In genomic region chr20:44403194-44404112, GRCh38 we compare ENCODE assay signal across 21 cellular contexts. TPM values are rescaled to one million over a fixed set of nuclear protein-coding genes. Genes with fewer than 3 reads are reported as not detected.
DNase-seq lines count a peak whose midpoint lies in the region; ATAC-seq, FAIRE-seq and TF ChIP-seq lines count a peak whose summit lies in the region.
"Had no signal": no experiment of that assay in that cellular context is flagged by ENCODE, and none has a peak within 500 bp of the region (broad histone marks: within the 10 kb centered on the region; RNA-seq: fewer than 3 reads in every experiment).

No MANE protein-coding gene starts in this region.

- no peaks in the 10 kb centered on the region for H3K27me3 ChIP-seq in duodenal mucosa (ENCODE audit: control insufficient read depth in 1 of 2, insufficient read depth in 2 of 2, low read length in 2 of 2)
- H3K27me3 ChIP-seq in right lobe of liver: no peaks in the 10 kb centered on the region
- no peaks in the 10 kb centered on the region for H3K27me3 ChIP-seq in rectal smooth muscle tissue (ENCODE audit: control insufficient read depth, insufficient read depth, low read length)
- no peaks in the 10 kb centered on the region for H3K27me3 ChIP-seq in HAP-1 (ENCODE audit: low read depth)

- H3K9ac ChIP-seq in duodenal mucosa (ENCODE audit: low read depth in 1 of 2, low read length in 2 of 2) (peak overlapping the region; percentile 94 to 99), rectal smooth muscle tissue (ENCODE audit: low read length) (no peak overlapping the region)

- no peak for ATAC-seq in A549
- ATAC-seq in right lobe of liver: no peak
- no peak for ATAC-seq in activated CD8-positive, alpha-beta memory T cell treated with anti-CD3 and anti-CD28 coated beads, Interleukin-2, amount 10 ng/mL, durations not matched to agents 7 days and 5 days
- ATAC-seq in HG03571 (IDR thresholded peaks at IDR 0.05; ENCODE audit: unreplicated experiment): no peak
- ATAC-seq: PC-3 had no signal

- WGBS in A549 (ENCODE audit: missing lambda C conversion rate): 85% methylated on average over 7 of the region's 11 CpGs
- 32% methylated on average over 3 of the region's 11 CpGs for WGBS in right lobe of liver (ENCODE audit: insufficient coverage, low coverage, low lambda C conversion rate, missing lambda C conversion rate)

- no peaks in the 10 kb centered on the region for H3K4me1 Mint-ChIP-seq in activated CD8-positive, alpha-beta memory T cell treated with anti-CD3 and anti-CD28 coated beads, Interleukin-2, amount 10 ng/mL, durations not matched to agents 7 days and 5 days
- H3K4me1 Mint-ChIP-seq: CD14-positive monocyte had no signal

- no peak for TF ChIP-seq POLR2A in A549 (IDR thresholded peaks at IDR 0.05; ENCODE audit: low read length)
- no peak for TF ChIP-seq POLR2A in right lobe of liver (IDR thresholded peaks at IDR 0.05)

- POLR2A ChIA-PET in A549 (lab: Yijun Ruan, JAX): no interaction called here

- H3K9me3 Mint-ChIP-seq in activated CD8-positive, alpha-beta memory T cell treated with anti-CD3 and anti-CD28 coated beads, Interleukin-2, amount 10 ng/mL, durations not matched to agents 7 days and 5 days (ENCODE audit: low read depth): peaks cover 4% of the 10 kb centered on the region

- H3K27ac ChIP-seq in A549 (peak overlapping the region; percentile 75 to 86; a peak in 5 of 6 replicates), duodenal mucosa (ENCODE audit: low read depth, low read length) (peak overlapping the region; percentile 90), right lobe of liver (peak overlapping the region; percentile 77 to 96 (median 86)), rectal smooth muscle tissue (ENCODE audit: low read depth, low read length) (no peak overlapping the region)
- H3K27ac ChIP-seq: 22Rv1, RWPE1 had no signal

- DNase-seq in A549 (ENCODE audit: low read depth in 1 of 2, low spot score in 1 of 2) (no peak), right lobe of liver (no peak), HAP-1 (ENCODE audit: low spot score in 2 of 2) (no peak), GM19238 (ENCODE audit: insufficient read length, low spot score) (no peak)
- DNase-seq in activated CD8-positive, alpha-beta memory T cell treated with anti-CD3 and anti-CD28 coated beads, Interleukin-2, amount 10 ng/mL, durations not matched to agents 7 days and 5 days: no peak
- DNase-seq: DMS79 treated with DMSO at 0.1 percent for 48 hours, HCEC 1CT, IMR-90, Karpas-422, NCI-H1417 treated with DMSO at 0.1 percent for 48 hours, NCI-H187 treated with DMSO at 0.1 percent for 48 hours, NCI-H526, PC-3 had no signal

- in situ Hi-C loops in HAP-1 (cut with MboI; ENCODE audit: low sequenced_read_pairs): no loop called here

- H3K27me3 Mint-ChIP-seq in activated CD8-positive, alpha-beta memory T cell treated with anti-CD3 and anti-CD28 coated beads, Interleukin-2, amount 10 ng/mL, durations not matched to agents 7 days and 5 days: peaks cover 6% of the 10 kb centered on the region

- H3K4me3 ChIP-seq in A549: no peak overlapping the region
- H3K4me3 ChIP-seq in duodenal mucosa (ENCODE audit: low read depth in 1 of 2, low read length in 2 of 2): peak overlapping the region; percentile 84 to 96
- peak overlapping the region; percentile 62 to 96 (median 77) for H3K4me3 ChIP-seq in right lobe of liver
- H3K4me3 ChIP-seq in rectal smooth muscle tissue (ENCODE audit: low read length): peak overlapping the region; percentile 46
- H3K4me3 ChIP-seq in HAP-1: no peak overlapping the region

- TF ChIP-seq RAD21 in A549 (conservative IDR thresholded peaks at IDR 0.05 in 1 of 2, IDR thresholded peaks at IDR 0.05 in 1 of 2): no peak

- H3K36me3 Mint-ChIP-seq in activated CD8-positive, alpha-beta memory T cell treated with anti-CD3 and anti-CD28 coated beads, Interleukin-2, amount 10 ng/mL, durations not matched to agents 7 days and 5 days: peaks cover 2% of the 10 kb centered on the region
- H3K36me3 Mint-ChIP-seq: CD14-positive monocyte had no signal

- peaks cover 10 to 23% of the 10 kb centered on the region in 2 donors for H3K36me3 ChIP-seq in duodenal mucosa (ENCODE audit: control insufficient read depth in 1 of 2, insufficient read depth in 2 of 2, low read length in 2 of 2)
- H3K36me3 ChIP-seq in right lobe of liver: peaks cover 0 to 48% (median 21%) of the 10 kb centered on the region in 4 donors
- H3K36me3 ChIP-seq in rectal smooth muscle tissue (ENCODE audit: control insufficient read depth, insufficient read depth, low read length): no peaks in the 10 kb centered on the region
- no peaks in the 10 kb centered on the region for H3K36me3 ChIP-seq in HAP-1 (replicated peaks)

- CTCF ChIA-PET in A549 (lab: Yijun Ruan, JAX): interaction anchor here (1.2 to 1.7 kb wide), 2 partner anchors 15 to 57 kb away, joined by 3 to 7 read pairs; no protein-coding TSS in a partner anchor
- CTCF ChIA-PET in activated CD8-positive, alpha-beta memory T cell treated with anti-CD3 and anti-CD28 coated beads, Interleukin-2, amount 10 ng/mL, durations not matched to agents 7 days and 5 days (lab: Charles Lee): no interaction called here

- H3K9me3 ChIP-seq in A549 (no peaks in the 10 kb centered on the region), duodenal mucosa (ENCODE audit: control insufficient read depth in 1 of 2, low read length in 2 of 2) (no peaks in the 10 kb centered on the region), right lobe of liver (no peaks in the 10 kb centered on the region), HAP-1 (no peaks in the 10 kb centered on the region)

- TF ChIP-seq CTCF in A549 (IDR thresholded peaks at IDR 0.05): no peak
- TF ChIP-seq CTCF in right lobe of liver (IDR thresholded peaks at IDR 0.05): no peak

- no peak overlapping the region for H3K4me3 Mint-ChIP-seq in activated CD8-positive, alpha-beta memory T cell treated with anti-CD3 and anti-CD28 coated beads, Interleukin-2, amount 10 ng/mL, durations not matched to agents 7 days and 5 days
- H3K4me3 Mint-ChIP-seq: CD14-positive monocyte had no signal

- peaks cover 69% of the 10 kb centered on the region for H3K4me1 ChIP-seq in A549
- peaks cover 47 to 57% of the 10 kb centered on the region in 2 donors for H3K4me1 ChIP-seq in duodenal mucosa (ENCODE audit: control insufficient read depth in 1 of 2, insufficient read depth in 2 of 2, low read length in 2 of 2)
- H3K4me1 ChIP-seq in right lobe of liver: peaks cover 0 to 58% (median 11%) of the 10 kb centered on the region in 4 donors
- no peaks in the 10 kb centered on the region for H3K4me1 ChIP-seq in rectal smooth muscle tissue (ENCODE audit: control insufficient read depth, insufficient read depth, low read length)
- no peaks in the 10 kb centered on the region for H3K4me1 ChIP-seq in HAP-1

- TF ChIP-seq EP300 in A549 (IDR thresholded peaks at IDR 0.05): no peak

- H3K4me2 ChIP-seq in A549: peak overlapping the region; percentile 76

- no peak overlapping the region for H3K27ac Mint-ChIP-seq in activated CD8-positive, alpha-beta memory T cell treated with anti-CD3 and anti-CD28 coated beads, Interleukin-2, amount 10 ng/mL, durations not matched to agents 7 days and 5 days
- H3K27ac Mint-ChIP-seq: CD14-positive monocyte had no signal

- intact Hi-C loops in right lobe of liver (cut with DNase I): loop anchor here in 1 of 2 donors (10.0 kb wide), 1 partner anchor 51 kb away; no protein-coding TSS in a partner anchor

- FAIRE-seq in A549 (lab: Jason Lieb, UNC): no peak

TF ChIP-seq in A549, 52 proteins besides CTCF, POLR2A, EP300 and RAD21 (continues in another document):
- TF ChIP-seq, protein P1, sequence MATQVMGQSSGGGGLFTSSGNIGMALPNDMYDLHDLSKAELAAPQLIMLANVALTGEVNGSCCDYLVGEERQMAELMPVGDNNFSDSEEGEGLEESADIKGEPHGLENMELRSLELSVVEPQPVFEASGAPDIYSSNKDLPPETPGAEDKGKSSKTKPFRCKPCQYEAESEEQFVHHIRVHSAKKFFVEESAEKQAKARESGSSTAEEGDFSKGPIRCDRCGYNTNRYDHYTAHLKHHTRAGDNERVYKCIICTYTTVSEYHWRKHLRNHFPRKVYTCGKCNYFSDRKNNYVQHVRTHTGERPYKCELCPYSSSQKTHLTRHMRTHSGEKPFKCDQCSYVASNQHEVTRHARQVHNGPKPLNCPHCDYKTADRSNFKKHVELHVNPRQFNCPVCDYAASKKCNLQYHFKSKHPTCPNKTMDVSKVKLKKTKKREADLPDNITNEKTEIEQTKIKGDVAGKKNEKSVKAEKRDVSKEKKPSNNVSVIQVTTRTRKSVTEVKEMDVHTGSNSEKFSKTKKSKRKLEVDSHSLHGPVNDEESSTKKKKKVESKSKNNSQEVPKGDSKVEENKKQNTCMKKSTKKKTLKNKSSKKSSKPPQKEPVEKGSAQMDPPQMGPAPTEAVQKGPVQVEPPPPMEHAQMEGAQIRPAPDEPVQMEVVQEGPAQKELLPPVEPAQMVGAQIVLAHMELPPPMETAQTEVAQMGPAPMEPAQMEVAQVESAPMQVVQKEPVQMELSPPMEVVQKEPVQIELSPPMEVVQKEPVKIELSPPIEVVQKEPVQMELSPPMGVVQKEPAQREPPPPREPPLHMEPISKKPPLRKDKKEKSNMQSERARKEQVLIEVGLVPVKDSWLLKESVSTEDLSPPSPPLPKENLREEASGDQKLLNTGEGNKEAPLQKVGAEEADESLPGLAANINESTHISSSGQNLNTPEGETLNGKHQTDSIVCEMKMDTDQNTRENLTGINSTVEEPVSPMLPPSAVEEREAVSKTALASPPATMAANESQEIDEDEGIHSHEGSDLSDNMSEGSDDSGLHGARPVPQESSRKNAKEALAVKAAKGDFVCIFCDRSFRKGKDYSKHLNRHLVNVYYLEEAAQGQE (IDR thresholded peaks at IDR 0.05): no peak
- TF ChIP-seq BHLHE40 (IDR thresholded peaks at IDR 0.05; ENCODE audit: low read depth, low read length) (no peak), GATA3 (IDR thresholded peaks at IDR 0.05; ENCODE audit: borderline replicate concordance) (no peak), HDAC2 (IDR thresholded peaks at IDR 0.05) (no peak)
- TF ChIP-seq, protein P2, sequence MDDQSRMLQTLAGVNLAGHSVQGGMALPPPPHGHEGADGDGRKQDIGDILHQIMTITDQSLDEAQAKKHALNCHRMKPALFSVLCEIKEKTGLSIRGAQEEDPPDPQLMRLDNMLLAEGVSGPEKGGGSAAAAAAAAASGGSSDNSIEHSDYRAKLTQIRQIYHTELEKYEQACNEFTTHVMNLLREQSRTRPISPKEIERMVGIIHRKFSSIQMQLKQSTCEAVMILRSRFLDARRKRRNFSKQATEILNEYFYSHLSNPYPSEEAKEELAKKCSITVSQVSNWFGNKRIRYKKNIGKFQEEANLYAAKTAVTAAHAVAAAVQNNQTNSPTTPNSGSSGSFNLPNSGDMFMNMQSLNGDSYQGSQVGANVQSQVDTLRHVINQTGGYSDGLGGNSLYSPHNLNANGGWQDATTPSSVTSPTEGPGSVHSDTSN (IDR thresholded peaks at IDR 0.05): no peak

RNA-seq across cellular contexts. Expression of gene HNF4A, which starts 48.0 kb away (rescaled TPM):
- polyA plus RNA-seq in A549 (2011; rRNA removed): 20.0 and 23.0 TPM in 2 replicates
- 16.7 and 23.8 TPM in 2 replicates for polyA plus RNA-seq in A549 (2012; cell fraction: cytosol; rRNA removed)
- polyA plus RNA-seq in A549 (2012; cell fraction: nucleus; rRNA removed): 26.9 and 33.9 TPM in 2 replicates
- polyA plus RNA-seq in A549 (2017; fragmentation: RNase III; extraction: RNeasy Plus Mini Kit Qiagen cat#74134 plus additional on column Dnase treatment): 17.5 to 26.2 TPM (median 25.9 TPM) in 3 replicates
- polyA minus RNA-seq in A549 (2011; rRNA and poly(A)+ RNA removed): 43.7 and 58.8 TPM in 2 replicates
- total RNA-seq in right lobe of liver: 100 to 1,000 TPM; 101 to 255 (median 157) TPM
- total RNA-seq in activated CD8-positive, alpha-beta memory T cell treated with anti-CD3 and anti-CD28 coated beads, Interleukin-2, amount 10 ng/mL, durations not matched to agents 7 days and 5 days: not detected
- total RNA-seq: IMR-90, MCF 10A, PC-3 had no signal
- polyA plus RNA-seq: AG04450, CD14-positive monocyte, IMR-90 had no signal

Comparison
In these comparisons a context has a peak if more than half of its experiments do, and no peak if none do; other contexts are left out.
1. H3K4me3 ChIP-seq: peak in duodenal mucosa (2 of 2), right lobe of liver (3 of 3) and rectal smooth muscle tissue (single experiment); none in A549 (single experiment) and HAP-1 (single experiment).
2. RNA of gene HNF4A, which starts 48.0 kb away (total RNA-seq): 101 to 255 TPM in right lobe of liver; not detected in activated CD8-positive, alpha-beta memory T cell treated with anti-CD3 and anti-CD28 coated beads, Interleukin-2, amount 10 ng/mL, durations not matched to agents 7 days and 5 days; every median in the first group is over 100 times any median in the second.